Comparison of ENCODE assay signal across 20 cellular contexts in genomic region chr21:43925609-43926008, GRCh38.
DNase-seq lines count a peak whose midpoint lies in the region; ATAC-seq and TF ChIP-seq lines count a peak whose summit lies in the region.
"Had no signal": no experiment of that assay in that cellular context is flagged by ENCODE, and none has a peak within 500 bp of the region (broad histone marks: within the 10 kb centered on the region; RNA-seq: fewer than 3 reads in every experiment).

No MANE protein-coding gene starts in this region.

- no peaks in the 10 kb centered on the region for H3K79me2 ChIP-seq in mesendoderm (ENCODE audit: control insufficient read depth, insufficient read depth, low read length)

- no peak overlapping the region for H3K18ac ChIP-seq in mesendoderm (ENCODE audit: low read length)

- WGBS in mesendoderm (ENCODE audit: extremely low coverage, insufficient coverage, low lambda C conversion rate): no CpG with 5 or more reads among the region's 14 CpGs

- H3K36me3 Mint-ChIP-seq in CD4-positive, alpha-beta T cell (ENCODE audit: low read depth): peaks cover 26% of the 10 kb centered on the region
- peaks cover 4% of the 10 kb centered on the region for H3K36me3 Mint-ChIP-seq in activated CD4-positive, alpha-beta T cell treated with anti-CD3 and anti-CD28 coated beads, Interleukin-2, amount 10 ng/mL, durations not matched to agents 7 days and 5 days (ENCODE audit: low read depth)
- H3K36me3 Mint-ChIP-seq in naive thymus-derived CD4-positive, alpha-beta T cell: peaks cover 0 to 8% (median 2%) of the 10 kb centered on the region in 5 donors

- H3K9ac ChIP-seq in mesendoderm (ENCODE audit: low read length): no peak overlapping the region
- H3K9ac ChIP-seq: KMS-11 had no signal

- no peak overlapping the region for H2AK5ac ChIP-seq in mesendoderm (ENCODE audit: low read length)

- H3K27me3 ChIP-seq in CD4-positive, alpha-beta T cell (ENCODE audit: control insufficient read depth, insufficient read depth, low read length): no peaks in the 10 kb centered on the region
- H3K27me3 ChIP-seq in mesendoderm (ENCODE audit: insufficient read depth, low read length, poor library complexity): no peaks in the 10 kb centered on the region
- H3K27me3 ChIP-seq in naive thymus-derived CD4-positive, alpha-beta T cell (ENCODE audit: control insufficient read depth in 2 of 2, insufficient read depth in 2 of 2, low read length in 2 of 2): no peaks in the 10 kb centered on the region

- H3K4me1 ChIP-seq in mesendoderm (ENCODE audit: control insufficient read depth, low read depth, low read length): peaks cover 16% of the 10 kb centered on the region
- H3K4me1 ChIP-seq in naive thymus-derived CD4-positive, alpha-beta T cell (ENCODE audit: control insufficient read depth in 2 of 2, insufficient read depth in 2 of 2, low read length in 2 of 2): peaks cover 12 to 20% of the 10 kb centered on the region in 2 donors

- no peak for ATAC-seq in CD4-positive, alpha-beta T cell (ENCODE audit: poor library complexity)
- no peak for ATAC-seq in naive thymus-derived CD4-positive, alpha-beta T cell
- ATAC-seq: stimulated activated naive CD8-positive, alpha-beta T cell treated with anti-CD3 and anti-CD28 coated beads, Interleukin-15, amount 100 ng/mL, for 72 hours had no signal

- H3K36me3 ChIP-seq in mesendoderm (ENCODE audit: control insufficient read depth, insufficient read depth, low read length): no peaks in the 10 kb centered on the region
- peaks cover 0 to 45% (median 0%) of the 10 kb centered on the region in 3 experiments for H3K36me3 ChIP-seq in naive thymus-derived CD4-positive, alpha-beta T cell (ENCODE audit: control insufficient read depth in 2 of 3, insufficient read depth in 3 of 3, low read length in 3 of 3)

- intact Hi-C loops in CD4-positive, alpha-beta T cell (cut with DNase I, micrococcal nuclease): no loop called here
- intact Hi-C loops in naive thymus-derived CD4-positive, alpha-beta T cell (cut with micrococcal nuclease): no loop called here

- peak overlapping the region; percentile 49 for H3K56ac ChIP-seq in mesendoderm (ENCODE audit: low read length)

- no peak overlapping the region for H2BK5ac ChIP-seq in mesendoderm (ENCODE audit: low read length)

- H3K79me1 ChIP-seq in mesendoderm (ENCODE audit: low read length): no peaks in the 10 kb centered on the region

- no peak overlapping the region for H3K4ac ChIP-seq in mesendoderm (ENCODE audit: low read depth, low read length)

- peak overlapping the region; percentile 24 for H3K23ac ChIP-seq in mesendoderm (ENCODE audit: low read length)

- no peak overlapping the region for H2BK120ac ChIP-seq in mesendoderm (ENCODE audit: low read depth, low read length)

- H3K9me3 Mint-ChIP-seq in CD4-positive, alpha-beta T cell: no peaks in the 10 kb centered on the region
- H3K9me3 Mint-ChIP-seq in activated CD4-positive, alpha-beta T cell treated with anti-CD3 and anti-CD28 coated beads, Interleukin-2, amount 10 ng/mL, durations not matched to agents 7 days and 5 days: no peaks in the 10 kb centered on the region
- no peaks in the 10 kb centered on the region for H3K9me3 Mint-ChIP-seq in naive thymus-derived CD4-positive, alpha-beta T cell
- H3K9me3 Mint-ChIP-seq: dendritic cell treated with granulocyte-macrophage colony-stimulating factor and Interleukin-4, amounts not matched to agents 40 ng/mL and 50 ng/mL, for 4 days; stimulated activated naive CD8-positive, alpha-beta T cell treated with anti-CD3 and anti-CD28 coated beads, Interleukin-15, amount 100 ng/mL, for 72 hours had no signal

- H3K4me3 ChIP-seq in coronary artery (no peak overlapping the region), mesendoderm (ENCODE audit: low read length) (no peak overlapping the region)
- H3K4me3 ChIP-seq in naive thymus-derived CD4-positive, alpha-beta T cell (ENCODE audit: low read length): no peak overlapping the region
- H3K4me3 ChIP-seq: SK-N-MC had no signal

- H3K4me1 Mint-ChIP-seq in CD4-positive, alpha-beta T cell (ENCODE audit: low read depth): peaks cover 19% of the 10 kb centered on the region
- peaks cover 29% of the 10 kb centered on the region for H3K4me1 Mint-ChIP-seq in activated CD4-positive, alpha-beta T cell treated with anti-CD3 and anti-CD28 coated beads, Interleukin-2, amount 10 ng/mL, durations not matched to agents 7 days and 5 days
- H3K4me1 Mint-ChIP-seq in naive thymus-derived CD4-positive, alpha-beta T cell: peaks cover 18 to 32% (median 24%) of the 10 kb centered on the region in 7 donors

- no peak overlapping the region for H4K8ac ChIP-seq in mesendoderm (ENCODE audit: low read depth, low read length)

- H3K4me2 ChIP-seq in mesendoderm (ENCODE audit: low read length): no peak overlapping the region
- H3K4me2 ChIP-seq: KMS-11 had no signal

- no peak overlapping the region for H3K4me3 Mint-ChIP-seq in CD4-positive, alpha-beta T cell
- no peak overlapping the region for H3K4me3 Mint-ChIP-seq in activated CD4-positive, alpha-beta T cell treated with anti-CD3 and anti-CD28 coated beads, Interleukin-2, amount 10 ng/mL, durations not matched to agents 7 days and 5 days
- H3K4me3 Mint-ChIP-seq in naive thymus-derived CD4-positive, alpha-beta T cell: no peak overlapping the region
- H3K4me3 Mint-ChIP-seq: dendritic cell treated with granulocyte-macrophage colony-stimulating factor and Interleukin-4, amounts not matched to agents 40 ng/mL and 50 ng/mL, for 4 days; stimulated activated naive CD8-positive, alpha-beta T cell treated with anti-CD3 and anti-CD28 coated beads, Interleukin-15, amount 100 ng/mL, for 72 hours had no signal

- H2BK15ac ChIP-seq in mesendoderm (replicated peaks; ENCODE audit: low read depth): no peak overlapping the region

- H3K27me3 Mint-ChIP-seq in CD4-positive, alpha-beta T cell: no peaks in the 10 kb centered on the region
- H3K27me3 Mint-ChIP-seq in activated CD4-positive, alpha-beta T cell treated with anti-CD3 and anti-CD28 coated beads, Interleukin-2, amount 10 ng/mL, durations not matched to agents 7 days and 5 days: no peaks in the 10 kb centered on the region
- no peaks in the 10 kb centered on the region for H3K27me3 Mint-ChIP-seq in naive thymus-derived CD4-positive, alpha-beta T cell
- H3K27me3 Mint-ChIP-seq: dendritic cell treated with granulocyte-macrophage colony-stimulating factor and Interleukin-4, amounts not matched to agents 40 ng/mL and 50 ng/mL, for 4 days; stimulated activated naive CD8-positive, alpha-beta T cell treated with anti-CD3 and anti-CD28 coated beads, Interleukin-15, amount 100 ng/mL, for 72 hours had no signal

- DNase-seq in CD4-positive, alpha-beta T cell: no peak
- DNase-seq in ELF-1 (ENCODE audit: low read depth, low spot score) (peak; percentile 19), coronary artery (ENCODE audit: low spot score) (peak; percentile 66), mesendoderm (no peak), OCI-M2 (lab: John Stamatoyannopoulos, UW; ENCODE audit: unreplicated experiment) (no peak), midbrain (lab: John Stamatoyannopoulos, UW) (no peak)
- no peak for DNase-seq in activated CD4-positive, alpha-beta T cell treated with anti-CD3 and anti-CD28 coated beads, Interleukin-2, amount 10 ng/mL, durations not matched to agents 7 days and 5 days
- no peak for DNase-seq in naive thymus-derived CD4-positive, alpha-beta T cell
- DNase-seq: activated CD8-positive, alpha-beta memory T cell treated with anti-CD3 and anti-CD28 coated beads for 24 hours; activated T-cell treated with anti-CD3 and anti-CD28 coated beads, Interleukin-2, amount 50 U/mL, for 48 hours; DMS79 treated with DMSO at 0.1 percent for 48 hours; foreskin fibroblast; MV-4-11; NCI-H187; NCI-H510A; stimulated activated CD4-positive, alpha-beta T cell treated with anti-CD3 and anti-CD28 coated beads, Interleukin-4, amount 100 ng/mL, for 24 hours; stimulated activated naive CD8-positive, alpha-beta T cell treated with anti-CD3 and anti-CD28 coated beads, Interleukin-15, amount 100 ng/mL, for 72 hours had no signal

- H4K5ac ChIP-seq in mesendoderm (ENCODE audit: low read length): no peak overlapping the region

- H3K27ac ChIP-seq in CD4-positive, alpha-beta T cell (ENCODE audit: low read depth, low read length): no peak overlapping the region
- H3K27ac ChIP-seq in coronary artery (no peak overlapping the region), mesendoderm (ENCODE audit: low read depth, low read length) (no peak overlapping the region)
- no peak overlapping the region for H3K27ac ChIP-seq in naive thymus-derived CD4-positive, alpha-beta T cell (ENCODE audit: low read depth, low read length)
- H3K27ac ChIP-seq: KMS-11, SK-N-MC had no signal

- TF ChIP-seq CTCF in CD4-positive, alpha-beta T cell (IDR thresholded peaks at IDR 0.05): no peak
- no peak for TF ChIP-seq CTCF in coronary artery (IDR thresholded peaks at IDR 0.05)

- POLR2A ChIA-PET in CD4-positive, alpha-beta T cell (lab: Charles Lee): no interaction called here
- POLR2A ChIA-PET in activated CD4-positive, alpha-beta T cell treated with anti-CD3 and anti-CD28 coated beads, Interleukin-2, amount 10 ng/mL, durations not matched to agents 7 days and 5 days (lab: Charles Lee): no interaction called here
- POLR2A ChIA-PET in naive thymus-derived CD4-positive, alpha-beta T cell (lab: Charles Lee): interaction anchor here (0.6 to 1.3 kb wide), 2 partner anchors 16 to 68 kb away, joined by 3 to 4 read pairs; no protein-coding TSS in a partner anchor

- peak overlapping the region; percentile 12 for H3K27ac Mint-ChIP-seq in CD4-positive, alpha-beta T cell
- H3K27ac Mint-ChIP-seq in activated CD4-positive, alpha-beta T cell treated with anti-CD3 and anti-CD28 coated beads, Interleukin-2, amount 10 ng/mL, durations not matched to agents 7 days and 5 days: no peak overlapping the region
- peak overlapping the region in 3 of 9 donors; percentile 9 to 33 (median 21) for H3K27ac Mint-ChIP-seq in naive thymus-derived CD4-positive, alpha-beta T cell
- H3K27ac Mint-ChIP-seq: dendritic cell treated with granulocyte-macrophage colony-stimulating factor and Interleukin-4, amounts not matched to agents 40 ng/mL and 50 ng/mL, for 4 days had no signal

- CTCF ChIA-PET in CD4-positive, alpha-beta T cell (lab: Charles Lee): interaction anchor here (1.1 to 1.2 kb wide), 2 partner anchors 11 to 115 kb away, joined by 3 to 4 read pairs; no protein-coding TSS in a partner anchor
- CTCF ChIA-PET in activated CD4-positive, alpha-beta T cell treated with anti-CD3 and anti-CD28 coated beads, Interleukin-2, amount 10 ng/mL, durations not matched to agents 7 days and 5 days (lab: Charles Lee): interaction anchor here (1.0 kb wide), 1 partner anchor 66 kb away, joined by 3 read pairs; no protein-coding TSS in a partner anchor
- CTCF ChIA-PET in naive thymus-derived CD4-positive, alpha-beta T cell (lab: Charles Lee): no interaction called here

- H3K9me3 ChIP-seq in CD4-positive, alpha-beta T cell (ENCODE audit: control insufficient read depth, low read length): no peaks in the 10 kb centered on the region
- no peaks in the 10 kb centered on the region for H3K9me3 ChIP-seq in naive thymus-derived CD4-positive, alpha-beta T cell (ENCODE audit: control insufficient read depth in 2 of 3, low read length in 3 of 3)

Comparison
In these comparisons a context has a peak if more than half of its experiments do, and no peak if none do; other contexts are left out.
1. DNase-seq: peak in ELF-1 (single experiment) and coronary artery (single experiment); none in CD4-positive, alpha-beta T cell (0 of 10), mesendoderm (single experiment), OCI-M2 (single experiment), midbrain (single experiment), activated CD4-positive, alpha-beta T cell treated with anti-CD3 and anti-CD28 coated beads, Interleukin-2, amount 10 ng/mL, durations not matched to agents 7 days and 5 days (single experiment) and naive thymus-derived CD4-positive, alpha-beta T cell (0 of 9).